ENCODE assay signal across 31 cellular contexts in genomic region chr6:68761985-68762384, GRCh38.
DNase-seq lines count a peak whose midpoint lies in the region; ATAC-seq, FAIRE-seq and TF ChIP-seq lines count a peak whose summit lies in the region.
"Had no signal": no experiment of that assay in that cellular context is flagged by ENCODE, and none has a peak within 500 bp of the region (broad histone marks: within the 10 kb centered on the region; RNA-seq: fewer than 3 reads in every experiment).

No MANE protein-coding gene starts in this region.

- H3K4me3 Mint-ChIP-seq in activated CD8-positive, alpha-beta T cell treated with anti-CD3 and anti-CD28 coated beads for 36 hours: no peak overlapping the region
- H3K4me3 Mint-ChIP-seq in WTC11: no peak overlapping the region
- H3K4me3 Mint-ChIP-seq: B cell; CD14-positive monocyte; CD4-positive, alpha-beta memory T cell; CD4-positive, alpha-beta T cell; CD4-positive, CD25-positive, alpha-beta regulatory T cell; CD8-positive, alpha-beta memory T cell; CD8-positive, alpha-beta T cell had no signal

- H4K20me1 ChIP-seq in K562 (replicated peaks; ENCODE audit: control insufficient read depth, insufficient read depth, low read length): no peaks in the 10 kb centered on the region
- H4K20me1 ChIP-seq: BLaER1; BLaER1 treated with 17β-estradiol and CSF1 and Interleukin-3, amounts not matched to agents 10 nM and 100 nM had no signal

- H3K27ac Mint-ChIP-seq in activated CD8-positive, alpha-beta T cell treated with anti-CD3 and anti-CD28 coated beads for 36 hours: no peak overlapping the region
- no peak overlapping the region for H3K27ac Mint-ChIP-seq in WTC11
- H3K27ac Mint-ChIP-seq: B cell; CD14-positive monocyte; CD4-positive, alpha-beta memory T cell; CD4-positive, alpha-beta T cell; CD4-positive, CD25-positive, alpha-beta regulatory T cell; CD8-positive, alpha-beta memory T cell; CD8-positive, alpha-beta T cell had no signal

- H3K9ac ChIP-seq in K562 (ENCODE audit: insufficient read depth in 1 of 2, low read depth in 2 of 2, low read length in 2 of 2): no peak overlapping the region
- H3K9ac ChIP-seq: BLaER1; BLaER1 treated with 17β-estradiol and CSF1 and Interleukin-3, amounts not matched to agents 10 nM and 100 nM had no signal

- TF ChIP-seq CTCF in K562 (IDR thresholded peaks at IDR 0.05 in 2 of 3, conservative IDR thresholded peaks at IDR 0.05 in 1 of 3; ENCODE audit: insufficient read depth in 2 of 3, low read depth in 1 of 3, low read length in 3 of 3) (no peak), dorsolateral prefrontal cortex (IDR thresholded peaks at IDR 0.05 in 54 of 56, conservative IDR thresholded peaks at IDR 0.05 in 2 of 56; ENCODE audit: low read depth in 1 of 56, partially characterized antibody in 56 of 56) (no peak), WTC11 (IDR thresholded peaks at IDR 0.05) (no peak)
- TF ChIP-seq CTCF in activated CD8-positive, alpha-beta T cell treated with anti-CD3 and anti-CD28 coated beads for 36 hours (IDR thresholded peaks at IDR 0.05): no peak

- H3K4me2 ChIP-seq in K562 (ENCODE audit: insufficient read depth, low read length): no peak overlapping the region
- H3K4me2 ChIP-seq: A549; BLaER1; BLaER1 treated with 17β-estradiol and CSF1 and Interleukin-3, amounts not matched to agents 10 nM and 100 nM had no signal

- no peaks in the 10 kb centered on the region for H3K4me1 Mint-ChIP-seq in activated CD8-positive, alpha-beta T cell treated with anti-CD3 and anti-CD28 coated beads for 36 hours (ENCODE audit: low read depth)
- no peaks in the 10 kb centered on the region for H3K4me1 Mint-ChIP-seq in WTC11
- H3K4me1 Mint-ChIP-seq: B cell; CD14-positive monocyte; CD4-positive, alpha-beta memory T cell; CD4-positive, CD25-positive, alpha-beta regulatory T cell; CD8-positive, alpha-beta memory T cell had no signal

- H3K27me3 Mint-ChIP-seq in activated CD8-positive, alpha-beta T cell treated with anti-CD3 and anti-CD28 coated beads for 36 hours: no peaks in the 10 kb centered on the region
- no peaks in the 10 kb centered on the region for H3K27me3 Mint-ChIP-seq in WTC11 (ENCODE audit: low read depth)
- H3K27me3 Mint-ChIP-seq: B cell; CD4-positive, alpha-beta memory T cell; CD4-positive, alpha-beta T cell; CD4-positive, CD25-positive, alpha-beta regulatory T cell; CD8-positive, alpha-beta memory T cell had no signal

- H3K9me1 ChIP-seq in K562 (ENCODE audit: control insufficient read depth, insufficient read depth, low read length): no peaks in the 10 kb centered on the region

- H3K79me2 ChIP-seq in K562 (ENCODE audit: control insufficient read depth, insufficient read depth, low read length): peaks cover 12% of the 10 kb centered on the region; the same call in 1 of the 3 replicates

- intact Hi-C loops in K562 (cut with micrococcal nuclease) (loop anchor here (1.0 to 5.0 kb wide), 4 partner anchors 21 to 190 kb away; no protein-coding TSS in a partner anchor), dorsolateral prefrontal cortex (cut with DNase I) (no loop called here)
- intact Hi-C loops in activated CD8-positive, alpha-beta T cell treated with anti-CD3 and anti-CD28 coated beads for 36 hours (cut with micrococcal nuclease): no loop called here

- peak overlapping the region; percentile 71; the same call in 1 of the 3 replicates for H3K27ac ChIP-seq in K562 (ENCODE audit: extremely low read depth, low read depth, low read length)
- H3K27ac ChIP-seq in dorsolateral prefrontal cortex: peak overlapping the region in 35 of 59 donors; percentile 10 to 83 (median 70)
- H3K27ac ChIP-seq: 22Rv1; A549; BLaER1; BLaER1 treated with 17β-estradiol and CSF1 and Interleukin-3, amounts not matched to agents 10 nM and 100 nM; C4-2B had no signal

- no peak overlapping the region for H3K4me3 ChIP-seq in K562
- peak overlapping the region in 1 of 59 donors; percentile 46 for H3K4me3 ChIP-seq in dorsolateral prefrontal cortex
- H3K4me3 ChIP-seq: A549; BLaER1; BLaER1 treated with 17β-estradiol and CSF1 and Interleukin-3, amounts not matched to agents 10 nM and 100 nM had no signal

- ATAC-seq in K562 (no peak), WTC11 (no peak)
- ATAC-seq in activated CD8-positive, alpha-beta T cell treated with anti-CD3 and anti-CD28 coated beads for 36 hours: no peak
- ATAC-seq: A549; CD8-positive, alpha-beta T cell had no signal

- POLR2A ChIA-PET in K562 (lab: Yijun Ruan, JAX): no interaction called here
- POLR2A ChIA-PET in activated CD8-positive, alpha-beta T cell treated with anti-CD3 and anti-CD28 coated beads for 36 hours (lab: Charles Lee): no interaction called here
- POLR2A ChIA-PET in WTC11 (lab: Charles Lee): no interaction called here

- H3K36me3 ChIP-seq in K562 (ENCODE audit: control insufficient read depth, insufficient read depth, low read length): no peaks in the 10 kb centered on the region
- H3K36me3 ChIP-seq: BE2C; BLaER1; BLaER1 treated with 17β-estradiol and CSF1 and Interleukin-3, amounts not matched to agents 10 nM and 100 nM had no signal

- 21% methylated on average over 2 of the region's 2 CpGs for WGBS in K562 (ENCODE audit: insufficient coverage, low coverage, missing lambda C conversion rate)

- H3K36me3 Mint-ChIP-seq in activated CD8-positive, alpha-beta T cell treated with anti-CD3 and anti-CD28 coated beads for 36 hours (ENCODE audit: low read depth): no peaks in the 10 kb centered on the region
- H3K36me3 Mint-ChIP-seq in WTC11: no peaks in the 10 kb centered on the region
- H3K36me3 Mint-ChIP-seq: CD14-positive monocyte; CD4-positive, alpha-beta memory T cell; CD4-positive, CD25-positive, alpha-beta regulatory T cell; CD8-positive, alpha-beta memory T cell; CD8-positive, alpha-beta T cell had no signal

- no peaks in the 10 kb centered on the region for H3K9me3 ChIP-seq in K562 (replicated peaks; ENCODE audit: control insufficient read depth, insufficient read depth, low read depth, low read length)
- H3K9me3 ChIP-seq: A549; BE2C; BLaER1; BLaER1 treated with 17β-estradiol and CSF1 and Interleukin-3, amounts not matched to agents 10 nM and 100 nM; Caco-2 had no signal

- no peak for DNase-seq in K562 (ENCODE audit: extremely low read depth in 1 of 4, low spot score in 3 of 4)
- no peak for DNase-seq in dorsolateral prefrontal cortex
- DNase-seq in activated CD8-positive, alpha-beta T cell treated with anti-CD3 and anti-CD28 coated beads for 36 hours: no peak
- DNase-seq in WTC11 (ENCODE audit: low spot score): no peak
- DNase-seq: 8988T; ACHN; AML-193; Caco-2; Calu3; CD4-positive, alpha-beta memory T cell; CD4-positive, alpha-beta T cell; CD4-positive, CD25-positive, alpha-beta regulatory T cell; CD8-positive, alpha-beta memory T cell; CD8-positive, alpha-beta T cell; COR-L47; DMS153; DMS53; DMS79; DMS79 treated with DMSO at 0.1 percent for 48 hours; DND-41; EL had no signal

- TF ChIP-seq RAD21 in K562 (CRISPR knock-in tag; conservative IDR thresholded peaks at IDR 0.05 in 1 of 2, IDR thresholded peaks at IDR 0.05 in 1 of 2): no peak

- in situ Hi-C loops in K562 (cut with MboI): no loop called here

- no peak for FAIRE-seq in K562 (lab: Jason Lieb, UNC)
- FAIRE-seq: A204.1, A549, D721Med had no signal

- TF ChIP-seq POLR2A in K562 (conservative IDR thresholded peaks at IDR 0.05): no peak

- TF ChIP-seq EP300 in K562 (IDR thresholded peaks at IDR 0.05; ENCODE audit: low read length): no peak

- H3K27me3 ChIP-seq in K562 (ENCODE audit: control insufficient read depth in 2 of 2, insufficient read depth in 2 of 2, low read length in 2 of 2) (no peaks in the 10 kb centered on the region), dorsolateral prefrontal cortex (no peaks in the 10 kb centered on the region)
- H3K27me3 ChIP-seq: BE2C; BLaER1; BLaER1 treated with 17β-estradiol and CSF1 and Interleukin-3, amounts not matched to agents 10 nM and 100 nM had no signal

- H3K9me3 Mint-ChIP-seq in activated CD8-positive, alpha-beta T cell treated with anti-CD3 and anti-CD28 coated beads for 36 hours: no peaks in the 10 kb centered on the region
- no peaks in the 10 kb centered on the region for H3K9me3 Mint-ChIP-seq in WTC11
- H3K9me3 Mint-ChIP-seq: CD14-positive monocyte; CD4-positive, alpha-beta T cell; CD8-positive, alpha-beta T cell had no signal

- CTCF ChIA-PET in K562 (lab: Yijun Ruan, JAX; ENCODE audit: low intra/inter-chr PET ratio) (interaction anchor here (1.8 kb wide), 1 partner anchor 123 kb away, joined by 10 read pairs; no protein-coding TSS in a partner anchor), WTC11 (lab: Charles Lee) (no interaction called here)
- CTCF ChIA-PET in activated CD8-positive, alpha-beta T cell treated with anti-CD3 and anti-CD28 coated beads for 36 hours (lab: Charles Lee): no interaction called here

- H2AFZ ChIP-seq in K562 (ENCODE audit: low read depth, low read length): peak overlapping the region; percentile 84

- BruUV-seq in K562 (replicated peaks; lab: Mats Ljungman, UMichigan): no TSS peak

- peaks cover 0 to 3% of the 10 kb centered on the region in 2 experiments; a peak in 2 of 5 replicates for H3K4me1 ChIP-seq in K562 (replicated peaks in 1 of 2; ENCODE audit: control insufficient read depth in 2 of 2, insufficient read depth in 2 of 2, low read length in 2 of 2)
- H3K4me1 ChIP-seq: A549, BLaER1, Caco-2 had no signal

TF ChIP-seq in K562, 482 proteins besides CTCF, POLR2A, EP300 and RAD21 (continues in another document):
- no peak for TF ChIP-seq BMI1 (IDR thresholded peaks at IDR 0.05; ENCODE audit: low read length)

TF ChIP-seq in WTC11, 78 proteins besides CTCF, POLR2A, EP300 and RAD21:
- TF ChIP-seq KAT7 (CRISPR knock-in tag; IDR thresholded peaks at IDR 0.05; ENCODE audit: borderline replicate concordance): no peak
- TF ChIP-seq, protein P1, sequence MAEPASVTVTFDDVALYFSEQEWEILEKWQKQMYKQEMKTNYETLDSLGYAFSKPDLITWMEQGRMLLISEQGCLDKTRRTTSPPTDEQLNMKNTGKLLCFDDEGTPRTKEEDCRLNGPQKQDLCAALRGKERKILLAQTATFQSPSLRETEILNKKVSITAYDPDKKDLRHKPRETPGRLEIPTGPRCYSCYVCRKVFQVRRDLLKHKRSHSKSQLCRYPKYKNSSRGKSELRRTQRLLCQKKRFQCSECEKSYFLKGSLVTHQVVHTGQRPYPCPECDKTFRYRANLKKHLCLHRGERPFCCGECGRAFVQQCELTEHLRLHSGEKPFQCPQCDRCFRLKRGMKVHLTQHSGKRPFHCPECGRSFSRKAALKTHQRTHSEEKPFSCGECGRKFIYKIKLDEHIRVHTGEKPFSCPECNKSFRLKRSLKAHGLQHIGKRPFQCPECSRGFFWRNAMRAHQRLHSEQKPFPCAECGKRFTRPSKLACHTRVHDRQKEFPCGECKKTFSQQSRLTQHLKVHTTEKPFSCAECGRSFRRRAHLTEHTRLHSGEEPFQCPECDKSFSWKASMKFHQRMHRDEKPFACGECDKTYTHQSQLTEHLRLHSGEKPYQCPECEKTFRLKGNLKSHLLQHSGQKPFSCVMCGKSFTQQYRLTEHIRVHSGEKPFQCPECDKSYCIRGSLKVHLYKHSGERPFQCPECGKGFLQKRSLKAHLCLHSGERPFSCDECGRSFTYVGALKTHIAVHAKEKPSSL (CRISPR knock-in tag; conservative IDR thresholded peaks at IDR 0.05): no peak
- no peak for TF ChIP-seq TEAD4 (CRISPR knock-in tag; IDR thresholded peaks at IDR 0.05)

Comparison
In these comparisons a context has a peak if more than half of its experiments do, and no peak if none do; other contexts are left out.
1. Of the 49 proteins assayed by ChIP-seq in both K562 and WTC11: peak only in K562: ZNF512; only in WTC11: none; in both: none; in neither: 48.